8 cellular contexts compared by ENCODE assay signal in genomic region chr20:13105864-13106457, GRCh38.
DNase-seq lines count a peak whose midpoint lies in the region; FAIRE-seq and TF ChIP-seq lines count a peak whose summit lies in the region.

No MANE protein-coding gene starts in this region.

- DNase-seq in NCI-H526 (lab: John Stamatoyannopoulos, UW) (peak; percentile 19 to 72), dedifferentiated amniotic fluid mesenchymal stem cell (ENCODE audit: extremely low spot score) (peak; percentile 42), neural crest cell (ENCODE audit: low read depth, low spot score) (no peak), activated T-cell treated with anti-CD3 and anti-CD28 coated beads for 4 hours (no peak)
- no peak for DNase-seq in activated CD4-positive, CD25-positive, alpha-beta regulatory T cell (lab: John Stamatoyannopoulos, UW)
- no peak for DNase-seq in activated naive CD8-positive, alpha-beta T cell treated with anti-CD3 and anti-CD28 coated beads for 36 hours

- H3K9me3 Mint-ChIP-seq in neural crest cell, result no peaks in the 10 kb centered on the region
- H3K9me3 Mint-ChIP-seq in activated naive CD8-positive, alpha-beta T cell treated with anti-CD3 and anti-CD28 coated beads for 36 hours, result no peaks in the 10 kb centered on the region

- FAIRE-seq in A204.1 (lab: Jason Lieb, UNC), result peak; percentile 97

- H3K4me1 Mint-ChIP-seq in neural crest cell, result peaks cover 22% of the 10 kb centered on the region
- no peaks in the 10 kb centered on the region for H3K4me1 Mint-ChIP-seq in activated naive CD8-positive, alpha-beta T cell treated with anti-CD3 and anti-CD28 coated beads for 36 hours

- TF ChIP-seq CTCF in GM12872 (IDR thresholded peaks at IDR 0.05; ENCODE audit: insufficient read depth, low read depth, low read length), result peak; percentile 50; the same call in 2 of the 3 replicates
- TF ChIP-seq CTCF in neural crest cell (conservative IDR thresholded peaks at IDR 0.05), result peak; percentile 92

- H3K27ac Mint-ChIP-seq in neural crest cell (ENCODE audit: unreplicated experiment), result no peak overlapping the region
- no peak overlapping the region for H3K27ac Mint-ChIP-seq in activated naive CD8-positive, alpha-beta T cell treated with anti-CD3 and anti-CD28 coated beads for 36 hours

- H3K4me3 Mint-ChIP-seq in neural crest cell, result no peak overlapping the region
- H3K4me3 Mint-ChIP-seq in activated naive CD8-positive, alpha-beta T cell treated with anti-CD3 and anti-CD28 coated beads for 36 hours, result no peak overlapping the region

- H3K27me3 Mint-ChIP-seq in neural crest cell (ENCODE audit: low read depth), result peaks cover 3% of the 10 kb centered on the region
- H3K27me3 Mint-ChIP-seq in activated naive CD8-positive, alpha-beta T cell treated with anti-CD3 and anti-CD28 coated beads for 36 hours, result no peaks in the 10 kb centered on the region

- no peaks in the 10 kb centered on the region for H3K36me3 Mint-ChIP-seq in neural crest cell (ENCODE audit: low read depth)
- no peaks in the 10 kb centered on the region for H3K36me3 Mint-ChIP-seq in activated naive CD8-positive, alpha-beta T cell treated with anti-CD3 and anti-CD28 coated beads for 36 hours

Comparison
In these comparisons a context has a peak if more than half of its experiments do, and no peak if none do; other contexts are left out.
1. DNase-seq: peak in NCI-H526 (2 of 2) and dedifferentiated amniotic fluid mesenchymal stem cell (single experiment); none in neural crest cell (single experiment), activated CD4-positive, CD25-positive, alpha-beta regulatory T cell (0 of 4), activated naive CD8-positive, alpha-beta T cell treated with anti-CD3 and anti-CD28 coated beads for 36 hours (single experiment) and activated T-cell treated with anti-CD3 and anti-CD28 coated beads for 4 hours (single experiment).